21 cellular contexts compared by ENCODE assay signal in the genomic region with DNA sequence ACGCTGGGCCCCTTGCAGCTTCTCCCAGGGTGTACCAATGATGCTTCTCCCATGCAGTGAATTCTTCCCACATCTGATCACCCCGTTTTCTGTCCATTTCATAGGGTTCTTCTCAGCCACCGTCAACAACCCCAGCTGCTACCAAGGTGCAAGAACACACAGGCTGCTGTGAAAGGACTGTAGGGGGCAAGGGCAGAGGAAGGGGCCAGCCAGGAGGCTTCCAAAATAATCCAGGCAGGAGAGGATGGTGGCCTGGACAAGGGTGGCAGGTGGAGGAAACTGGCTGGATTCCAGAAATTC.
DNase-seq lines count a peak whose midpoint lies in the region; ATAC-seq and TF ChIP-seq lines count a peak whose summit lies in the region.
"Had no signal": no experiment of that assay in that cellular context is flagged by ENCODE, and none has a peak within 500 bp of the region (broad histone marks: within the 10 kb centered on the region; RNA-seq: fewer than 3 reads in every experiment).

No MANE protein-coding gene starts in this region.

- no peak overlapping the region for H4K5ac ChIP-seq in mesendoderm (ENCODE audit: low read length)

- DNase-seq in DMS53 (lab: John Stamatoyannopoulos, UW) (peak; percentile 39), DMS53 treated with DMSO at 0.1 percent for 48 hours (lab: John Stamatoyannopoulos, UW; ENCODE audit: unreplicated experiment) (no peak), mesendoderm (no peak), stomach (no peak), NCI-H82 treated with DMSO at 0.1 percent for 48 hours (lab: John Stamatoyannopoulos, UW; ENCODE audit: unreplicated experiment) (no peak)
- DNase-seq: 8988T, DND-41, GDM1, HFFc6, MM.1S, NCI-H1417, NCI-H2081 treated with DMSO at 0.1 percent for 48 hours, NCI-H524 treated with DMSO at 0.1 percent for 48 hours, PC-3 had no signal

- H3K9ac ChIP-seq in mesendoderm (ENCODE audit: low read length): no peak overlapping the region
- H3K9ac ChIP-seq: BLaER1 treated with 17β-estradiol and CSF1 and Interleukin-3, amounts not matched to agents 10 nM and 100 nM had no signal

- no peak overlapping the region for H3K4me2 ChIP-seq in mesendoderm (ENCODE audit: low read length)
- H3K4me2 ChIP-seq: BLaER1 treated with 17β-estradiol and CSF1 and Interleukin-3, amounts not matched to agents 10 nM and 100 nM; GM23338 had no signal

- no peak overlapping the region for H2BK5ac ChIP-seq in mesendoderm (ENCODE audit: low read length)

- H3K79me1 ChIP-seq in mesendoderm (ENCODE audit: low read length): no peaks in the 10 kb centered on the region

- WGBS in mesendoderm (ENCODE audit: extremely low coverage, insufficient coverage, low lambda C conversion rate): no CpG with 5 or more reads among the region's 3 CpGs
- WGBS in stomach, 5 donors: 56 to 79% (median 76%) methylated on average over 3 of the region's 3 CpGs

- H3K9me3 ChIP-seq in stomach: no peaks in the 10 kb centered on the region
- H3K9me3 ChIP-seq: BLaER1 treated with 17β-estradiol and CSF1 and Interleukin-3, amounts not matched to agents 10 nM and 100 nM had no signal

- H3K4me1 ChIP-seq in mesendoderm (ENCODE audit: control insufficient read depth, low read depth, low read length) (peaks cover 2% of the 10 kb centered on the region), stomach (peaks cover 26 to 67% (median 63%) of the 10 kb centered on the region in 4 donors)

- H3K18ac ChIP-seq in mesendoderm (ENCODE audit: low read length): no peak overlapping the region

- TF ChIP-seq POLR2A in stomach (IDR thresholded peaks at IDR 0.05): no peak

- no peak overlapping the region for H3K23ac ChIP-seq in mesendoderm (ENCODE audit: low read length)

- no peak overlapping the region for H3K4me3 ChIP-seq in mesendoderm (ENCODE audit: low read length)
- no peak overlapping the region for H3K4me3 ChIP-seq in stomach
- H3K4me3 ChIP-seq: BLaER1 treated with 17β-estradiol and CSF1 and Interleukin-3, amounts not matched to agents 10 nM and 100 nM; GM23338; SK-N-MC had no signal

- H3K27ac ChIP-seq in VCaP: peak overlapping the region; percentile 88; the same call in 1 of the 2 replicates
- no peak overlapping the region for H3K27ac ChIP-seq in mesendoderm (ENCODE audit: low read depth, low read length)
- peak overlapping the region in 3 of 5 donors; percentile 19 to 91 (median 85) for H3K27ac ChIP-seq in stomach
- H3K27ac ChIP-seq: BLaER1 treated with 17β-estradiol and CSF1 and Interleukin-3, amounts not matched to agents 10 nM and 100 nM; SK-N-MC had no signal

- no peak overlapping the region for H4K8ac ChIP-seq in mesendoderm (ENCODE audit: low read depth, low read length)

- H3K27me3 ChIP-seq in mesendoderm (ENCODE audit: insufficient read depth, low read length, poor library complexity): no peaks in the 10 kb centered on the region
- peaks cover 0 to 14% (median 0%) of the 10 kb centered on the region in 3 donors for H3K27me3 ChIP-seq in stomach
- H3K27me3 ChIP-seq: BLaER1 treated with 17β-estradiol and CSF1 and Interleukin-3, amounts not matched to agents 10 nM and 100 nM had no signal

- peak overlapping the region; percentile 34 for H3K56ac ChIP-seq in mesendoderm (ENCODE audit: low read length)

- no peak overlapping the region for H2BK120ac ChIP-seq in mesendoderm (ENCODE audit: low read depth, low read length)

- intact Hi-C loops in stomach (cut with DNase I; ENCODE audit: low total_unique reads): no loop called here

- no peak for TF ChIP-seq CTCF in VCaP (conservative IDR thresholded peaks at IDR 0.05)
- TF ChIP-seq CTCF in stomach (IDR thresholded peaks at IDR 0.05): no peak

- H2BK15ac ChIP-seq in mesendoderm (replicated peaks; ENCODE audit: low read depth): no peak overlapping the region

- H3K36me3 ChIP-seq in mesendoderm (ENCODE audit: control insufficient read depth, insufficient read depth, low read length) (no peaks in the 10 kb centered on the region), stomach (no peaks in the 10 kb centered on the region)
- H3K36me3 ChIP-seq: BLaER1 treated with 17β-estradiol and CSF1 and Interleukin-3, amounts not matched to agents 10 nM and 100 nM had no signal

- no peak for ATAC-seq in HG02798 (IDR thresholded peaks at IDR 0.05; ENCODE audit: poor library complexity, unreplicated experiment)
- ATAC-seq in HG02610 (IDR thresholded peaks at IDR 0.05; ENCODE audit: unreplicated experiment): no peak
- ATAC-seq: GM23338, HepG2, PC-3 had no signal

- H3K4ac ChIP-seq in mesendoderm (ENCODE audit: low read depth, low read length): no peak overlapping the region

- H3K79me2 ChIP-seq in mesendoderm (ENCODE audit: control insufficient read depth, insufficient read depth, low read length): no peaks in the 10 kb centered on the region

- no peak for TF ChIP-seq EP300 in stomach (IDR thresholded peaks at IDR 0.05)

- no peak overlapping the region for H2AK5ac ChIP-seq in mesendoderm (ENCODE audit: low read length)
